ENCODE assay signal across 15 cellular contexts in genomic region chr1:147717706-147718097, GRCh38. TPM values are rescaled to one million over a fixed set of nuclear protein-coding genes. Genes with fewer than 3 reads are reported as not detected.
DNase-seq lines count a peak whose midpoint lies in the region; ATAC-seq, FAIRE-seq and TF ChIP-seq lines count a peak whose summit lies in the region.
"Had no signal": no experiment of that assay in that cellular context is flagged by ENCODE, and none has a peak within 500 bp of the region (broad histone marks: within the 10 kb centered on the region; RNA-seq: fewer than 3 reads in every experiment).

No MANE protein-coding gene starts in this region.

- H3K27ac Mint-ChIP-seq in T-cell: peak overlapping the region; percentile 85 to 94
- H3K27ac Mint-ChIP-seq: progenitor cell of endocrine pancreas; T-helper 2 cell treated with Interferon-gamma antibody and Interleukin-4, amounts not matched to agents 5 μg/mL and 100 μg/mL, for 36 hours had no signal

- DNase-seq in heart left ventricle (peak in 1 of 5 donors; percentile 33), cardiac septum (ENCODE audit: low spot score) (no peak), T-cell (peak in 2 of 34 experiments; percentile 4 to 9), keratinocyte (ENCODE audit: low read depth, low spot score) (no peak), ureter (ENCODE audit: low spot score) (peak; percentile 64), gastrocnemius medialis (no peak), GM10248 (ENCODE audit: extremely low spot score) (no peak)
- DNase-seq: ACHN; activated CD4-positive, alpha-beta T cell treated with anti-CD3 and anti-CD28 coated beads, Interleukin-2, amount 50 U/mL, for 48 hours had no signal

- H2AFZ ChIP-seq in keratinocyte (ENCODE audit: control insufficient read depth, low read length): peak overlapping the region; percentile 64

- H3K4me3 ChIP-seq in heart left ventricle: no peak overlapping the region
- H3K4me3 ChIP-seq in keratinocyte (ENCODE audit: control insufficient read depth in 2 of 3, extremely low read depth in 1 of 3, insufficient read depth in 2 of 3, low read depth in 1 of 3, low read length in 3 of 3): no peak overlapping the region
- H3K4me3 ChIP-seq in gastrocnemius medialis: no peak overlapping the region

- no peak overlapping the region for H3K27ac ChIP-seq in heart left ventricle
- H3K27ac ChIP-seq in keratinocyte (ENCODE audit: control insufficient read depth, insufficient read depth, low read length): peak overlapping the region; percentile 45
- H3K27ac ChIP-seq in gastrocnemius medialis: no peak overlapping the region

- H3K4me1 Mint-ChIP-seq in T-cell: peaks cover 10 to 17% (median 14%) of the 10 kb centered on the region in 3 donors
- H3K4me1 Mint-ChIP-seq: central memory CD8-positive, alpha-beta T cell had no signal

- peaks cover 0 to 19% (median 0%) of the 10 kb centered on the region in 12 donors for H3K4me1 ChIP-seq in heart left ventricle
- peaks cover 24% of the 10 kb centered on the region for H3K4me1 ChIP-seq in keratinocyte (ENCODE audit: control insufficient read depth, extremely low read depth, insufficient read depth, low read length)
- no peaks in the 10 kb centered on the region for H3K4me1 ChIP-seq in gastrocnemius medialis

- peaks cover 25 to 44% of the 10 kb centered on the region in 2 donors for H3K27me3 Mint-ChIP-seq in T-cell

- dilution Hi-C loops in keratinocyte (cut with MboI; ENCODE audit: extremely low pct_ligation_motif_present, low sequenced_read_pairs): no loop called here

- H3K4me3 Mint-ChIP-seq in T-cell: no peak overlapping the region
- H3K4me3 Mint-ChIP-seq: central memory CD8-positive, alpha-beta T cell; T-helper 2 cell treated with Interferon-gamma antibody and Interleukin-4, amounts not matched to agents 5 μg/mL and 100 μg/mL, for 36 hours had no signal

- H3K9me3 Mint-ChIP-seq in T-cell: peaks cover 3 to 5% (median 5%) of the 10 kb centered on the region in 3 donors
- H3K9me3 Mint-ChIP-seq: central memory CD8-positive, alpha-beta T cell; T-helper 2 cell treated with Interferon-gamma antibody and Interleukin-4, amounts not matched to agents 5 μg/mL and 100 μg/mL, for 36 hours had no signal

- 42 to 56% (median 50%) methylated on average over 4 of the region's 4 CpGs for WGBS in heart left ventricle, 4 donors

- CTCF ChIA-PET in T-cell (lab: Charles Lee) (interaction anchor here in 1 of 2 donors (4.3 kb wide), 1 partner anchor 15 kb away, joined by 16 read pairs; no protein-coding TSS in a partner anchor), GM10248 (lab: Yijun Ruan, JAX) (interaction anchor here (2.2 kb wide), 1 partner anchor 14 kb away, joined by 8 read pairs; no protein-coding TSS in a partner anchor)

- H4K20me1 ChIP-seq in keratinocyte (ENCODE audit: control insufficient read depth, extremely low read depth, insufficient read depth, low read length): no peaks in the 10 kb centered on the region

- intact Hi-C loops in heart left ventricle (cut with DNase I) (no loop called here), cardiac septum (cut with DNase I) (no loop called here), gastrocnemius medialis (cut with DNase I; ENCODE audit: low total_unique reads) (no loop called here)

- H3K27me3 ChIP-seq in heart left ventricle (peaks cover 0 to 3% (median 0%) of the 10 kb centered on the region in 9 donors), keratinocyte (ENCODE audit: control insufficient read depth, extremely low read depth, insufficient read depth, low read length) (no peaks in the 10 kb centered on the region), gastrocnemius medialis (no peaks in the 10 kb centered on the region)

- peak; percentile 98 for FAIRE-seq in keratinocyte (lab: Jason Lieb, UNC)
- FAIRE-seq: D721Med, GM18507 had no signal

- no peaks in the 10 kb centered on the region for H3K9me1 ChIP-seq in keratinocyte (ENCODE audit: control insufficient read depth, extremely low read depth, insufficient read depth, low read length)

- TF ChIP-seq POLR2A in heart left ventricle (IDR thresholded peaks at IDR 0.05) (no peak), gastrocnemius medialis (IDR thresholded peaks at IDR 0.05) (no peak)

- peaks cover 3% of the 10 kb centered on the region for H3K36me3 Mint-ChIP-seq in T-cell

- TF ChIP-seq CTCF in heart left ventricle (IDR thresholded peaks at IDR 0.05): no peak
- TF ChIP-seq CTCF in keratinocyte (optimal IDR thresholded peaks at IDR 0.05 in 1 of 3, IDR thresholded peaks at IDR 0.05 in 1 of 3, conservative IDR thresholded peaks at IDR 0.05 in 1 of 3; ENCODE audit: extremely low read depth in 1 of 3, insufficient read depth in 2 of 3, low read length in 3 of 3): no peak
- TF ChIP-seq CTCF in gastrocnemius medialis (IDR thresholded peaks at IDR 0.05 in 4 of 5, conservative IDR thresholded peaks at IDR 0.05 in 1 of 5): no peak
- TF ChIP-seq CTCF in GM10248 (IDR thresholded peaks at IDR 0.05; ENCODE audit: control extremely low read depth, extremely low read depth, low read depth, missing control alignments): no peak

- POLR2A ChIA-PET in T-cell (lab: Charles Lee) (no interaction called here), GM10248 (lab: Yijun Ruan, JAX) (no interaction called here)

- ATAC-seq in heart left ventricle (peak in 3 of 4 donors; percentile 32 to 57 (median 52)), T-cell (replicated peaks in 1 of 4) (peak in 1 of 4 experiments; percentile 61), GM19467 (IDR thresholded peaks at IDR 0.05; ENCODE audit: unreplicated experiment) (no peak), gastrocnemius medialis (no peak)

- in situ Hi-C loops in gastrocnemius medialis (cut with MboI; ENCODE audit: low sequenced_read_pairs in 4 of 4): loop anchor here in 1 of 4 donors (25.0 kb wide), 1 partner anchor 170 kb away; no protein-coding TSS in a partner anchor

- H3K9ac ChIP-seq in keratinocyte (ENCODE audit: control insufficient read depth, extremely low read depth, insufficient read depth, low read length): no peak overlapping the region

- H3K9me3 ChIP-seq in heart left ventricle: no peaks in the 10 kb centered on the region
- no peaks in the 10 kb centered on the region for H3K9me3 ChIP-seq in keratinocyte (ENCODE audit: control insufficient read depth, low read depth, low read length)
- no peaks in the 10 kb centered on the region for H3K9me3 ChIP-seq in gastrocnemius medialis

- no peaks in the 10 kb centered on the region for H3K79me2 ChIP-seq in keratinocyte (ENCODE audit: control insufficient read depth, insufficient read depth, low read length)

- H3K36me3 ChIP-seq in heart left ventricle (no peaks in the 10 kb centered on the region), keratinocyte (ENCODE audit: control insufficient read depth in 2 of 2, extremely low read depth in 1 of 2, insufficient read depth in 2 of 2, low read length in 2 of 2) (no peaks in the 10 kb centered on the region), gastrocnemius medialis (no peaks in the 10 kb centered on the region)

- peak overlapping the region; percentile 15 for H3K4me2 ChIP-seq in keratinocyte (ENCODE audit: control insufficient read depth, extremely low read depth, insufficient read depth, low read depth, low read length)

RNA-seq across cellular contexts. Expression of gene GJA5, which starts 42.7 kb away (rescaled TPM):
- total RNA-seq in heart left ventricle: 10 to 100 TPM in 6 of 9 donors, 1 to 10 TPM in 3; 6.1 to 31.0 (median 13.4) TPM
- polyA plus RNA-seq in heart left ventricle: 1 to 10 TPM; 5.8 to 8.6 TPM
- total RNA-seq in cardiac septum: 9.9 TPM
- not detected for total RNA-seq in T-cell
- polyA plus RNA-seq in keratinocyte: 44.0 to 83.1 TPM (median 82.1 TPM) in 3 replicates
- polyA plus RNA-seq in keratinocyte (2011; ENCODE audit: low read depth): 5.1 TPM
- polyA plus RNA-seq in keratinocyte (2011; cell fraction: cytosol; rRNA removed): 27.6 and 39.6 TPM in 2 replicates
- 199 and 206 TPM in 2 replicates for polyA plus RNA-seq in keratinocyte (2011; cell fraction: nucleus; rRNA removed)
- 20.2 and 58.0 TPM in 2 replicates for polyA plus RNA-seq in keratinocyte (2012; ENCODE audit: low replicate concordance)
- 72.2 to 139 TPM (median 125 TPM) in 3 replicates for polyA minus RNA-seq in keratinocyte
- 35.7 TPM for polyA minus RNA-seq in keratinocyte (2011; cell fraction: cytosol; rRNA and poly(A)+ RNA removed)
- 121 and 172 TPM in 2 replicates for polyA minus RNA-seq in keratinocyte (2011; cell fraction: nucleus; rRNA and poly(A)+ RNA removed)
- total RNA-seq in ureter: 5.0 TPM
- 1 to 10 TPM; 1.4 to 7.7 (median 2.6) TPM for total RNA-seq in gastrocnemius medialis
- total RNA-seq: progenitor cell of endocrine pancreas had no signal

RNA-seq across cellular contexts. Expression of gene ACP6, which starts 47.4 kb away (rescaled TPM):
- total RNA-seq in heart left ventricle: 10 to 100 TPM in 8 of 9 donors, 1 to 10 TPM in 1; 9.0 to 27.8 (median 14.7) TPM
- 1 to 10 TPM; 4.0 to 9.3 TPM for polyA plus RNA-seq in heart left ventricle
- 10.9 TPM for total RNA-seq in cardiac septum
- total RNA-seq in T-cell: 10 to 100 TPM; 10.0 to 21.5 (median 19.4) TPM
- 7.4 to 8.0 TPM (median 8.0 TPM) in 3 replicates for polyA plus RNA-seq in keratinocyte
- 3.4 TPM for polyA plus RNA-seq in keratinocyte (2011; ENCODE audit: low read depth)
- polyA plus RNA-seq in keratinocyte (2011; cell fraction: cytosol; rRNA removed): 3.9 and 6.2 TPM in 2 replicates
- polyA plus RNA-seq in keratinocyte (2011; cell fraction: nucleus; rRNA removed): 17.9 and 19.9 TPM in 2 replicates
- polyA plus RNA-seq in keratinocyte (2012; ENCODE audit: low replicate concordance): 7.0 and 8.9 TPM in 2 replicates
- 4.1 to 6.6 TPM (median 6.1 TPM) in 3 replicates for polyA minus RNA-seq in keratinocyte
- polyA minus RNA-seq in keratinocyte (2011; cell fraction: cytosol; rRNA and poly(A)+ RNA removed): 4.4 TPM
- polyA minus RNA-seq in keratinocyte (2011; cell fraction: nucleus; rRNA and poly(A)+ RNA removed): 3.5 and 7.8 TPM in 2 replicates
- total RNA-seq in ureter: 64.9 TPM
- total RNA-seq in gastrocnemius medialis: 10 to 100 TPM in 2 of 4 donors, 1 to 10 TPM in 2; 3.9 to 11.4 (median 9.2) TPM

Comparison
In these comparisons a context has a peak if more than half of its experiments do, and no peak if none do; other contexts are left out.
1. ATAC-seq: peak in heart left ventricle (3 of 4); none in GM19467 (single experiment) and gastrocnemius medialis (0 of 2).